In genomic region chr2:43092520-43093179, GRCh38 we compare ENCODE assay signal across 1 cellular context.
TF ChIP-seq lines count a peak whose summit lies in the region.

No MANE protein-coding gene starts in this region.

TF ChIP-seq in HepG2, 621 proteins besides CTCF, POLR2A, EP300 and RAD21 (continued from another document and continues in another):
- TF ChIP-seq TFDP2 (CRISPR knock-in tag; IDR thresholded peaks at IDR 0.05) = no peak
- no peak for TF ChIP-seq LCORL (IDR thresholded peaks at IDR 0.05)
- peak; percentile 37; the same call in 1 of the 2 replicates for TF ChIP-seq LCORL (CRISPR knock-in tag; IDR thresholded peaks at IDR 0.05)
- no peak for TF ChIP-seq SIX1 (CRISPR knock-in tag; IDR thresholded peaks at IDR 0.05; ENCODE audit: borderline replicate concordance)
- 0 out of 2 replicates have a peak, but pooled peaks have one; percentile 9 for TF ChIP-seq ARID3A (IDR thresholded peaks at IDR 0.05; ENCODE audit: low read depth, low read length)
- TF ChIP-seq TOPORS (CRISPR knock-in tag; IDR thresholded peaks at IDR 0.05) = peak; percentile 54; the same call in 1 of the 2 replicates
- no peak for TF ChIP-seq MLLT10 (CRISPR knock-in tag; IDR thresholded peaks at IDR 0.05)
- TF ChIP-seq NFE2 (CRISPR knock-in tag; IDR thresholded peaks at IDR 0.05) = no peak
- no peak for TF ChIP-seq ZNF30 (CRISPR knock-in tag; IDR thresholded peaks at IDR 0.05)
- TF ChIP-seq FIP1L1 (IDR thresholded peaks at IDR 0.05; ENCODE audit: borderline replicate concordance, insufficient read depth, low read depth, low read length) = no peak
- no peak for TF ChIP-seq PAX8 (CRISPR knock-in tag; IDR thresholded peaks at IDR 0.05; ENCODE audit: borderline replicate concordance)
- TF ChIP-seq ZNF24 (IDR thresholded peaks at IDR 0.05) = no peak
- TF ChIP-seq HNF1B (CRISPR knock-in tag; IDR thresholded peaks at IDR 0.05) = peak; percentile 50; the same call in 1 of the 2 replicates
- no peak for TF ChIP-seq ZNF782 (CRISPR knock-in tag; IDR thresholded peaks at IDR 0.05; ENCODE audit: borderline replicate concordance)
- no peak for TF ChIP-seq SKIL (CRISPR knock-in tag; IDR thresholded peaks at IDR 0.05; ENCODE audit: borderline replicate concordance)
- TF ChIP-seq ZNF614 (CRISPR knock-in tag; IDR thresholded peaks at IDR 0.05; ENCODE audit: borderline replicate concordance) = 0 out of 2 replicates have a peak, but pooled peaks have one; percentile 19
- no peak for TF ChIP-seq AGO1 (IDR thresholded peaks at IDR 0.05; ENCODE audit: low read depth, low read length, poor library complexity, severe bottlenecking)
- no peak for TF ChIP-seq SP1 (IDR thresholded peaks at IDR 0.05)
- no peak for TF ChIP-seq SP1 (CRISPR knock-in tag; IDR thresholded peaks at IDR 0.05)
- TF ChIP-seq ZNF180 (CRISPR knock-in tag; IDR thresholded peaks at IDR 0.05; ENCODE audit: borderline replicate concordance, low read depth) = no peak
- peak; percentile 82 for TF ChIP-seq ZSCAN20 (CRISPR knock-in tag; IDR thresholded peaks at IDR 0.05; ENCODE audit: borderline replicate concordance)
- peak; percentile 61; the same call in 1 of the 2 replicates for TF ChIP-seq NCOA2 (CRISPR knock-in tag; IDR thresholded peaks at IDR 0.05)
- TF ChIP-seq ZNF749 (CRISPR knock-in tag; IDR thresholded peaks at IDR 0.05; ENCODE audit: borderline replicate concordance) = no peak
- TF ChIP-seq ZBTB44 (CRISPR knock-in tag; IDR thresholded peaks at IDR 0.05) = no peak
- TF ChIP-seq ZFP36L2 (CRISPR knock-in tag; IDR thresholded peaks at IDR 0.05) = no peak
- 0 out of 2 replicates have a peak, but pooled peaks have one; percentile 31 for TF ChIP-seq KAT8 (CRISPR knock-in tag; IDR thresholded peaks at IDR 0.05)
- no peak for TF ChIP-seq GABPA (IDR thresholded peaks at IDR 0.05; ENCODE audit: low read depth, low read length)
- TF ChIP-seq GABPA (CRISPR knock-in tag; IDR thresholded peaks at IDR 0.05; ENCODE audit: low read depth) = no peak; the same call in 1 of the 2 replicates
- TF ChIP-seq KLF13 (CRISPR knock-in tag; IDR thresholded peaks at IDR 0.05) = no peak
- no peak for TF ChIP-seq SRSF9 (IDR thresholded peaks at IDR 0.05; ENCODE audit: borderline replicate concordance, insufficient read depth, low read depth, low read length, poor library complexity, severe bottlenecking)
- no peak for TF ChIP-seq SYNCRIP (IDR thresholded peaks at IDR 0.05; ENCODE audit: insufficient read depth, low read depth, low read length)
- no peak for TF ChIP-seq SRSF4 (IDR thresholded peaks at IDR 0.05; ENCODE audit: low read depth, low read length, poor library complexity, severe bottlenecking)
- TF ChIP-seq NR0B2 (CRISPR knock-in tag; IDR thresholded peaks at IDR 0.05) = no peak
- TF ChIP-seq ZNF512B (CRISPR knock-in tag; IDR thresholded peaks at IDR 0.05; ENCODE audit: borderline replicate concordance) = 0 out of 2 replicates have a peak, but pooled peaks have one; percentile 52
- TF ChIP-seq SRSF1 (optimal IDR thresholded peaks at IDR 0.05; ENCODE audit: low read depth, low read length) = no peak
- peak; percentile 63 for TF ChIP-seq GATAD2A (CRISPR knock-in tag; IDR thresholded peaks at IDR 0.05)
- TF ChIP-seq ELF3 (CRISPR knock-in tag; IDR thresholded peaks at IDR 0.05) = 0 out of 2 replicates have a peak, but pooled peaks have one; percentile 34
- TF ChIP-seq SAP130 (CRISPR knock-in tag; IDR thresholded peaks at IDR 0.05; ENCODE audit: low read depth) = peak; percentile 47; the same call in 1 of the 2 replicates
- peak; percentile 66; the same call in 1 of the 2 replicates for TF ChIP-seq HMG20A (CRISPR knock-in tag; IDR thresholded peaks at IDR 0.05; ENCODE audit: borderline replicate concordance)
- 0 out of 2 replicates have a peak, but pooled peaks have one; percentile 82 for TF ChIP-seq ZBTB46 (CRISPR knock-in tag; IDR thresholded peaks at IDR 0.05; ENCODE audit: borderline replicate concordance)
